ENCODE assay signal across 1 cellular context in genomic region chr4:156293657-156294297, GRCh38.
TF ChIP-seq lines count a peak whose summit lies in the region.

No MANE protein-coding gene starts in this region.

TF ChIP-seq in IMR-90, 13 proteins besides CTCF, POLR2A, EP300 and RAD21:
- TF ChIP-seq FOS (IDR thresholded peaks at IDR 0.05; ENCODE audit: low read depth, low read length) (peak; percentile 76), SMC3 (IDR thresholded peaks at IDR 0.05; ENCODE audit: low read depth, low read length) (no peak)
TF ChIP-seq in IMR-90: peak in this region for 1.
